ENCODE assay signal across 1 cellular context in the genomic region with DNA sequence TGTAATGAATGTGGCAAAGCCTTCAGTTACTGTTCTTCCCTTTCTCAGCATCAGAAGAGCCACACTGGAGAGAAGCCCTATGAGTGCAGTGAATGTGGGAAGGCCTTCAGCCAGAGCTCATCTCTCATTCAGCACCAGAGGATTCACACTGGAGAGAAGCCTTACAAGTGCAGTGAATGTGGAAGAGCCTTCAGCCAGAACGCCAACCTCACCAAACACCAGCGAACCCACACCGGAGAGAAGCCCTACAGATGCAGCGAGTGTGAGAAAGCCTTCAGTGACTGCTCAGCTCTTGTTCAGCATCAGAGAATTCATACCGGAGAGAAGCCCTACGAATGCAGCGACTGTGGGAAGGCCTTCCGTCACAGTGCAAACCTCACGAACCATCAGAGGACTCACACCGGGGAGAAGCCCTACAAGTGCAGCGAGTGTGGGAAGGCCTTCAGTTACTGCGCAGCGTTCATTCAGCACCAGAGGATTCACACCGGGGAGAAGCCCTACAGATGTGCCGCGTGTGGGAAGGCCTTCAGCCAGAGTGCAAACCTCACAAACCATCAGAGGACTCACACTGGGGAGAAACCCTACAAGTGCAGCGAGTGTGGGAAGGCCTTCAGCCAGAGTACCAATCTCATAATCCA.
TF ChIP-seq lines count a peak whose summit lies in the region.

No MANE protein-coding gene starts in this region.

TF ChIP-seq in GM12878, 131 proteins besides CTCF, POLR2A, EP300 and RAD21:
- TF ChIP-seq, protein P1, sequence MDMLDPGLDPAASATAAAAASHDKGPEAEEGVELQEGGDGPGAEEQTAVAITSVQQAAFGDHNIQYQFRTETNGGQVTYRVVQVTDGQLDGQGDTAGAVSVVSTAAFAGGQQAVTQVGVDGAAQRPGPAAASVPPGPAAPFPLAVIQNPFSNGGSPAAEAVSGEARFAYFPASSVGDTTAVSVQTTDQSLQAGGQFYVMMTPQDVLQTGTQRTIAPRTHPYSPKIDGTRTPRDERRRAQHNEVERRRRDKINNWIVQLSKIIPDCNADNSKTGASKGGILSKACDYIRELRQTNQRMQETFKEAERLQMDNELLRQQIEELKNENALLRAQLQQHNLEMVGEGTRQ (IDR thresholded peaks at IDR 0.05; ENCODE audit: borderline replicate concordance, low read depth, low read length) = no peak
- TF ChIP-seq YY1 (IDR thresholded peaks at IDR 0.05; ENCODE audit: low read depth, low read length) = no peak
- no peak for TF ChIP-seq FOXM1 (IDR thresholded peaks at IDR 0.05; ENCODE audit: low read depth, low read length)
- TF ChIP-seq ASH2L (IDR thresholded peaks at IDR 0.05; ENCODE audit: borderline replicate concordance, low read depth) = no peak
- no peak for TF ChIP-seq ZSCAN29 (IDR thresholded peaks at IDR 0.05)
